1 cellular context compared by ENCODE assay signal in genomic region chr21:30463713-30464112, GRCh38.
TF ChIP-seq lines count a peak whose summit lies in the region.

No MANE protein-coding gene starts in this region.

TF ChIP-seq in K562, 482 proteins besides CTCF, POLR2A, EP300 and RAD21 (continued from another document):
- TF ChIP-seq XRCC4 (IDR thresholded peaks at IDR 0.05; ENCODE audit: extremely low read depth, insufficient read depth, insufficient read length): no peak
- TF ChIP-seq SIX5 (IDR thresholded peaks at IDR 0.05; ENCODE audit: borderline replicate concordance in 1 of 2, insufficient read depth in 1 of 2, low read depth in 1 of 2, low read length in 2 of 2): no peak
- no peak for TF ChIP-seq HMG20A (CRISPR knock-in tag; conservative IDR thresholded peaks at IDR 0.05)
- no peak for TF ChIP-seq PHB (CRISPR knock-in tag; IDR thresholded peaks at IDR 0.05)
- TF ChIP-seq, protein P1, sequence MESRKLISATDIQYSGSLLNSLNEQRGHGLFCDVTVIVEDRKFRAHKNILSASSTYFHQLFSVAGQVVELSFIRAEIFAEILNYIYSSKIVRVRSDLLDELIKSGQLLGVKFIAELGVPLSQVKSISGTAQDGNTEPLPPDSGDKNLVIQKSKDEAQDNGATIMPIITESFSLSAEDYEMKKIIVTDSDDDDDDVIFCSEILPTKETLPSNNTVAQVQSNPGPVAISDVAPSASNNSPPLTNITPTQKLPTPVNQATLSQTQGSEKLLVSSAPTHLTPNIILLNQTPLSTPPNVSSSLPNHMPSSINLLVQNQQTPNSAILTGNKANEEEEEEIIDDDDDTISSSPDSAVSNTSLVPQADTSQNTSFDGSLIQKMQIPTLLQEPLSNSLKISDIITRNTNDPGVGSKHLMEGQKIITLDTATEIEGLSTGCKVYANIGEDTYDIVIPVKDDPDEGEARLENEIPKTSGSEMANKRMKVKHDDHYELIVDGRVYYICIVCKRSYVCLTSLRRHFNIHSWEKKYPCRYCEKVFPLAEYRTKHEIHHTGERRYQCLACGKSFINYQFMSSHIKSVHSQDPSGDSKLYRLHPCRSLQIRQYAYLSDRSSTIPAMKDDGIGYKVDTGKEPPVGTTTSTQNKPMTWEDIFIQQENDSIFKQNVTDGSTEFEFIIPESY (CRISPR knock-in tag; IDR thresholded peaks at IDR 0.05): no peak
- TF ChIP-seq NUFIP1 (IDR thresholded peaks at IDR 0.05; ENCODE audit: partially characterized antibody): no peak
- TF ChIP-seq CBX3 (IDR thresholded peaks at IDR 0.05; ENCODE audit: borderline replicate concordance in 1 of 2, low read length in 2 of 2): no peak
- no peak for TF ChIP-seq ASH1L (IDR thresholded peaks at IDR 0.05; ENCODE audit: borderline replicate concordance, low read depth, partially characterized antibody)
- no peak for TF ChIP-seq ZZZ3 (IDR thresholded peaks at IDR 0.05)
- TF ChIP-seq MEF2A (IDR thresholded peaks at IDR 0.05; ENCODE audit: control insufficient read depth, low read depth, low read length): no peak
- TF ChIP-seq SMAD4 (CRISPR knock-in tag; conservative IDR thresholded peaks at IDR 0.05): no peak
TF ChIP-seq in K562: peak in this region for 5.
